31 cellular contexts compared by ENCODE assay signal in genomic region chr2:76610451-76610850, GRCh38.
"Had no signal": no experiment of that assay in that cellular context is flagged by ENCODE, and none has a peak within 500 bp of the region (broad histone marks: within the 10 kb centered on the region; RNA-seq: fewer than 3 reads in every experiment).

No MANE protein-coding gene starts in this region.

- H3K4me3 Mint-ChIP-seq: activated CD8-positive, alpha-beta T cell treated with anti-CD3 and anti-CD28 coated beads for 36 hours; activated naive CD8-positive, alpha-beta T cell; activated T-cell treated with anti-CD3 and anti-CD28 coated beads, Interleukin-2, amount 50 U/mL, for 4 hours; activated T-helper 17 cell treated with anti-CD3 and anti-CD28 coated beads, Interleukin-2, amount 50 U/mL, for 72 hours; central memory CD8-positive, alpha-beta T cell; dendritic cell treated with granulocyte-macrophage colony-stimulating factor and Interleukin-4, amounts not matched to agents 40 ng/mL and 50 ng/mL, for 4 days; endodermal cell; T-helper 17 cell; T-helper 2 cell treated with Interferon-gamma antibody and Interleukin-4, amounts not matched to agents 5 μg/mL and 100 μg/mL, for 36 hours had no signal

- H3K27ac Mint-ChIP-seq: activated CD8-positive, alpha-beta T cell treated with anti-CD3 and anti-CD28 coated beads for 36 hours; activated naive CD8-positive, alpha-beta T cell; activated T-helper 17 cell treated with anti-CD3 and anti-CD28 coated beads, Interleukin-2, amount 50 U/mL, for 72 hours; dendritic cell treated with granulocyte-macrophage colony-stimulating factor and Interleukin-4, amounts not matched to agents 40 ng/mL and 50 ng/mL, for 4 days; endodermal cell; T-helper 17 cell; T-helper 2 cell treated with Interferon-gamma antibody and Interleukin-4, amounts not matched to agents 5 μg/mL and 100 μg/mL, for 36 hours had no signal

- H3K27me3 ChIP-seq: brain microvascular endothelial cell, dorsolateral prefrontal cortex, esophagus muscularis mucosa, foreskin keratinocyte, gastrocnemius medialis had no signal

- DNase-seq: activated CD4-positive, alpha-beta T cell treated with anti-CD3 and anti-CD28 coated beads for 1 hour; activated CD4-positive, alpha-beta T cell treated with anti-CD3 and anti-CD28 coated beads for 4 hours; activated CD4-positive, alpha-beta T cell treated with anti-CD3 and anti-CD28 coated beads, Interleukin-2, amount 50 U/mL, for 1 hour; activated CD4-positive, alpha-beta T cell treated with anti-CD3 and anti-CD28 coated beads, Interleukin-2, amount 50 U/mL, for 48 hours; activated CD8-positive, alpha-beta memory T cell treated with anti-CD3 and anti-CD28 coated beads for 24 hours; activated CD8-positive, alpha-beta T cell treated with anti-CD3 and anti-CD28 coated beads for 36 hours; activated effector memory CD4-positive, alpha-beta T cell treated with Interleukin-2 at 50 U/mL for 16 hours; activated gamma-delta T cell treated with Interleukin-2 at 50 U/mL for 16 hours; activated naive CD4-positive, alpha-beta T cell treated with anti-CD3 and anti-CD28 coated beads, Interleukin-2, amount 50 U/mL, for 16 hours; activated naive CD4-positive, alpha-beta T cell treated with Interleukin-2 at 50 U/mL for 16 hours; activated T-cell treated with anti-CD3 and anti-CD28 coated beads, Interleukin-2, amount 50 U/mL, for 4 hours; amniotic stem cell; anterior cingulate cortex; brain microvascular endothelial cell; dorsolateral prefrontal cortex; effector memory CD4-positive, alpha-beta T cell; endodermal cell; foreskin keratinocyte; gastrocnemius medialis; glutamatergic neuron; heart right ventricle; T-helper 1 cell; T-helper 17 cell; T1000 had no signal

- H3K4me1 Mint-ChIP-seq: activated T-helper 17 cell treated with anti-CD3 and anti-CD28 coated beads, Interleukin-2, amount 50 U/mL, for 72 hours; central memory CD8-positive, alpha-beta T cell; T-helper 17 cell had no signal

- H3K4me1 ChIP-seq: esophagus muscularis mucosa, foreskin keratinocyte, gastrocnemius medialis, heart right ventricle had no signal

- H3K27ac ChIP-seq: brain microvascular endothelial cell, coronary artery, dorsolateral prefrontal cortex, esophagus muscularis mucosa, foreskin keratinocyte, gastrocnemius medialis, heart right ventricle had no signal

- H3K36me3 Mint-ChIP-seq: activated naive CD8-positive, alpha-beta T cell had no signal

- H3K9me3 Mint-ChIP-seq: dendritic cell treated with granulocyte-macrophage colony-stimulating factor and Interleukin-4, amounts not matched to agents 40 ng/mL and 50 ng/mL, for 4 days; endodermal cell; T-helper 2 cell treated with Interferon-gamma antibody and Interleukin-4, amounts not matched to agents 5 μg/mL and 100 μg/mL, for 36 hours had no signal

- H3K4me3 ChIP-seq: coronary artery, dorsolateral prefrontal cortex, esophagus muscularis mucosa, gastrocnemius medialis, heart right ventricle had no signal

- H3K27me3 Mint-ChIP-seq: activated CD8-positive, alpha-beta T cell treated with anti-CD3 and anti-CD28 coated beads for 36 hours; activated naive CD8-positive, alpha-beta T cell; activated T-helper 17 cell treated with anti-CD3 and anti-CD28 coated beads, Interleukin-2, amount 50 U/mL, for 72 hours; central memory CD8-positive, alpha-beta T cell; dendritic cell treated with granulocyte-macrophage colony-stimulating factor and Interleukin-4, amounts not matched to agents 40 ng/mL and 50 ng/mL, for 4 days; T-helper 17 cell had no signal

- H3K36me3 ChIP-seq: brain microvascular endothelial cell, esophagus muscularis mucosa, gastrocnemius medialis, heart right ventricle had no signal

- ATAC-seq: activated CD8-positive, alpha-beta T cell treated with anti-CD3 and anti-CD28 coated beads for 36 hours; activated T-cell treated with anti-CD3 and anti-CD28 coated beads, Interleukin-2, amount 50 U/mL, for 4 hours; activated T-helper 17 cell treated with anti-CD3 and anti-CD28 coated beads, Interleukin-2, amount 50 U/mL, for 72 hours; foreskin keratinocyte; gastrocnemius medialis; heart right ventricle; T-helper 17 cell had no signal

- H3K9me3 ChIP-seq: esophagus muscularis mucosa, gastrocnemius medialis, heart right ventricle had no signal
